ENCODE assay signal across 1 cellular context in genomic region chr7:150565239-150565638, GRCh38.
A peak's percentile ranks its signal among the peaks of the same experiment; 100 is the strongest.
TF ChIP-seq lines count a peak whose summit lies in the region.

No MANE protein-coding gene starts in this region.

TF ChIP-seq in HepG2, 621 proteins besides CTCF, POLR2A, EP300 and RAD21:
- TF ChIP-seq CEBPB (IDR thresholded peaks at IDR 0.05; ENCODE audit: borderline replicate concordance, low read depth, low read length) = peak; percentile 21; the same call in 1 of the 2 replicates
- no peak for TF ChIP-seq ZNF362 (CRISPR knock-in tag; IDR thresholded peaks at IDR 0.05; ENCODE audit: borderline replicate concordance)
